26 cellular contexts compared by ENCODE assay signal in genomic region chr2:172562298-172562697, GRCh38.
"Had no signal": no experiment of that assay in that cellular context is flagged by ENCODE, and none has a peak within 500 bp of the region (broad histone marks: within the 10 kb centered on the region; RNA-seq: fewer than 3 reads in every experiment).

No MANE protein-coding gene starts in this region.

- ATAC-seq: activated CD8-positive, alpha-beta T cell treated with anti-CD3 and anti-CD28 coated beads, Interleukin-2, amount 10 ng/mL, durations not matched to agents 7 days and 5 days; K562; WTC11 had no signal

- H3K9me3 ChIP-seq: adrenal gland, breast epithelium, Peyer's patch had no signal

- H3K27ac ChIP-seq: adrenal gland, breast epithelium, Peyer's patch had no signal

- H3K4me3 ChIP-seq: adrenal gland, breast epithelium, K562, Peyer's patch had no signal

- DNase-seq: activated CD4-positive, alpha-beta T cell treated with anti-CD3 and anti-CD28 coated beads for 48 hours; activated CD4-positive, alpha-beta T cell treated with anti-CD3 and anti-CD28 coated beads, Interleukin-2, amount 50 U/mL, for 4 hours; activated CD4-positive, CD25-positive, alpha-beta regulatory T cell treated with anti-CD3 and anti-CD28 coated beads, Interleukin-2, amount 50 U/mL, for 72 hours; activated CD8-positive, alpha-beta memory T cell treated with anti-CD3 and anti-CD28 coated beads, Interleukin-2, amount 50 U/mL, for 48 hours; activated CD8-positive, alpha-beta T cell treated with anti-CD3 and anti-CD28 coated beads, Interleukin-2, amount 10 ng/mL, durations not matched to agents 7 days and 5 days; activated naive CD4-positive, alpha-beta T cell treated with anti-CD3 and anti-CD28 coated beads, Interleukin-2, amount 50 U/mL, for 16 hours; activated naive CD8-positive, alpha-beta T cell treated with anti-CD3 and anti-CD28 coated beads, Interleukin-2, amount 10 ng/mL, durations not matched to agents 7 days and 5 days; activated T-cell treated with anti-CD3 and anti-CD28 coated beads, Interleukin-2, amount 50 U/mL, for 1 hour; adrenal gland; anterior cingulate cortex; central memory CD4-positive, alpha-beta T cell; Kasumi-1; NCI-H1092; NCI-H1417; NCI-H1930; NCI-H2171; NCI-H2227 treated with DMSO at 0.1 percent for 48 hours; NCI-H446 treated with DMSO at 0.1 percent for 48 hours; NCI-H524 treated with DMSO at 0.1 percent for 48 hours; NCI-H82; NK-92 treated with Interleukin-12 subunit alpha and Interleukin-12 subunit beta, amount 100 ng/mL, for 24 hours; SHP77 treated with DMSO at 0.1 percent for 48 hours had no signal

- H3K36me3 ChIP-seq: adrenal gland, breast epithelium had no signal

- H3K27me3 ChIP-seq: adrenal gland, breast epithelium, Peyer's patch had no signal
